ENCODE assay signal across 18 cellular contexts in the genomic region with DNA sequence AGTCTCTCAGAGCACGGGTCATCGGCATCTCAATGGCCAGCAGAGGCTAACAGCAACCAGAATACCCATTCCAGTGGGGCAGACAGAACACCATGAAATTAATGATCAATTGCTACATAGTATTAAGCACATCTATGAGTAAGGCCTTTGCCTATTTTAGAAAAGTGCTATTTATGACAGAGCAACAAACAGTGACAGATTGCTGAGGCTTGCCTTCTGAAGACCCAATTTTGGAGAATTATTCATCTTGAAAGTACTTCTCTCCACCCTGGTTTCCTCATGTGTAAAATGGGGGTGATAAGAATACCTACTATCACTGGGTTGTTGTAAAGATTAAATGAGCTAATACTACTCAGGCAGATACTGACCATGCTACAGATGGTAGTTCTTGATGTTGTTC.
DNase-seq lines count a peak whose midpoint lies in the region; ATAC-seq lines count a peak whose summit lies in the region.
"Had no signal": no experiment of that assay in that cellular context is flagged by ENCODE, and none has a peak within 500 bp of the region (broad histone marks: within the 10 kb centered on the region; RNA-seq: fewer than 3 reads in every experiment).

No MANE protein-coding gene starts in this region.

- peak; percentile 83 for ATAC-seq in GM18511 (IDR thresholded peaks at IDR 0.05; ENCODE audit: unreplicated experiment)
- peak; percentile 64 for ATAC-seq in GM21360 (IDR thresholded peaks at IDR 0.05; ENCODE audit: unreplicated experiment)
- peak; percentile 61 for ATAC-seq in HG02938 (IDR thresholded peaks at IDR 0.05; ENCODE audit: unreplicated experiment)
- peak; percentile 54 for ATAC-seq in HG03521 (IDR thresholded peaks at IDR 0.05; ENCODE audit: unreplicated experiment)
- ATAC-seq: body of pancreas, left lung had no signal

- no peak for DNase-seq in NCI-H2227 (lab: John Stamatoyannopoulos, UW; ENCODE audit: unreplicated experiment)
- no peak for DNase-seq in NOMO-1 treated with DMSO at 0.1 percent for 48 hours (lab: John Stamatoyannopoulos, UW; ENCODE audit: unreplicated experiment)
- no peak for DNase-seq in T1000 (lab: John Stamatoyannopoulos, UW)
- no peak for DNase-seq in KBM-7
- DNase-seq: activated CD4-positive, alpha-beta T cell treated with anti-CD3 and anti-CD28 coated beads, Interleukin-2, amount 10 ng/mL, durations not matched to agents 7 days and 5 days; activated T-cell treated with anti-CD3 and anti-CD28 coated beads, Interleukin-2, amount 50 U/mL, for 24 hours; body of pancreas; Caco-2; cortex of kidney; IMR-90; left lung; NCI-H774; Peyer's patch; stimulated activated CD4-positive, alpha-beta T cell treated with anti-CD3 and anti-CD28 coated beads, Interleukin-2, amount 100 ng/mL, for 48 hours had no signal

- in situ Hi-C loops in KBM-7 (cut with MboI; ENCODE audit: low pct_unique_long_range_greater_than_20kb, low sequenced_read_pairs): no loop called here
